ENCODE assay signal across 8 cellular contexts in genomic region chr6:68633654-68634502, GRCh38. TPM values are rescaled to one million over a fixed set of nuclear protein-coding genes. Genes with fewer than 3 reads are reported as not detected.
DNase-seq lines count a peak whose midpoint lies in the region; ATAC-seq and TF ChIP-seq lines count a peak whose summit lies in the region.

No MANE protein-coding gene starts in this region.

- no peak overlapping the region for H3K9ac ChIP-seq in mammary epithelial cell (ENCODE audit: insufficient read depth, low read length)
- H3K9ac ChIP-seq in muscle layer of colon (ENCODE audit: low read length), result peak overlapping the region; percentile 1
- H3K9ac ChIP-seq in Karpas-422 (ENCODE audit: low read length), result no peak overlapping the region

- H3K27me3 ChIP-seq in AG04450 (ENCODE audit: control insufficient read depth, insufficient read depth, low read length), result peaks cover 22% of the 10 kb centered on the region
- H3K27me3 ChIP-seq in mammary epithelial cell (ENCODE audit: insufficient read depth, low read length), result peaks cover 13% of the 10 kb centered on the region
- peaks cover 0 to 10% of the 10 kb centered on the region in 2 donors for H3K27me3 ChIP-seq in muscle layer of colon (ENCODE audit: control insufficient read depth in 1 of 2, insufficient read depth in 2 of 2, low read length in 2 of 2)
- H3K27me3 ChIP-seq in Karpas-422 (ENCODE audit: low read length), result no peaks in the 10 kb centered on the region

- H3K4me3 ChIP-seq in AG04450 (ENCODE audit: low read depth, low read length) (peak overlapping the region; percentile 65), mammary epithelial cell (replicated peaks in 1 of 3; ENCODE audit: insufficient read depth in 1 of 3, low read depth in 2 of 3, low read length in 3 of 3) (peak overlapping the region in 1 of 3 experiments; percentile 39), muscle layer of colon (ENCODE audit: low read depth in 1 of 2, low read length in 2 of 2) (peak overlapping the region; percentile 48 to 79), Karpas-422 (ENCODE audit: low read length) (no peak overlapping the region)

- in situ Hi-C loops in mammary epithelial cell (cut with MboI; ENCODE audit: low sequenced_read_pairs in 2 of 2), result loop anchor here in 1 of 2 donors (25.0 kb wide), 1 partner anchor 1478 kb away; no protein-coding TSS in a partner anchor

- no TSS peak for BruUV-seq in mammary epithelial cell (replicated peaks; lab: Mats Ljungman, UMichigan)

- ATAC-seq in HG03175 (IDR thresholded peaks at IDR 0.05; ENCODE audit: unreplicated experiment) (peak; percentile 1), GM21423 (IDR thresholded peaks at IDR 0.05; ENCODE audit: unreplicated experiment) (no peak), HG03025 (IDR thresholded peaks at IDR 0.05; ENCODE audit: low FRiP score, unreplicated experiment) (no peak), HG03521 (IDR thresholded peaks at IDR 0.05; ENCODE audit: unreplicated experiment) (no peak)

- H4K20me1 ChIP-seq in mammary epithelial cell (ENCODE audit: insufficient read depth, low read length) (no peaks in the 10 kb centered on the region), Karpas-422 (ENCODE audit: insufficient read depth, low read depth, low read length) (no peaks in the 10 kb centered on the region)

- intact Hi-C loops in mammary epithelial cell (cut with micrococcal nuclease), result no loop called here

- H3K4me2 ChIP-seq in mammary epithelial cell (ENCODE audit: insufficient read depth, low read depth, low read length) (peak overlapping the region; percentile 92), Karpas-422 (ENCODE audit: low read depth, low read length, poor library complexity, severe bottlenecking) (no peak overlapping the region)

- CTCF ChIA-PET in AG04450 (lab: Charles Lee), result no interaction called here
- CTCF ChIA-PET in mammary epithelial cell (lab: Charles Lee; ENCODE audit: low non-redundant PET), result no interaction called here

- H3K36me3 ChIP-seq in mammary epithelial cell (ENCODE audit: insufficient read depth, low read length) (no peaks in the 10 kb centered on the region), muscle layer of colon (ENCODE audit: insufficient read depth, low read length) (no peaks in the 10 kb centered on the region), Karpas-422 (ENCODE audit: insufficient read depth, low read length) (no peaks in the 10 kb centered on the region)

- WGBS in mammary epithelial cell (ENCODE audit: low coverage, missing lambda C conversion rate), result 44% methylated on average over 15 of the region's 15 CpGs

- POLR2A ChIA-PET in AG04450 (lab: Yijun Ruan, JAX), result no interaction called here

- H2AFZ ChIP-seq in mammary epithelial cell (ENCODE audit: low read depth, low read length), result peak overlapping the region; percentile 76
- no peak overlapping the region for H2AFZ ChIP-seq in Karpas-422 (ENCODE audit: low read length)

- H3K79me2 ChIP-seq in mammary epithelial cell (ENCODE audit: insufficient read depth, low read length) (no peaks in the 10 kb centered on the region), Karpas-422 (ENCODE audit: low read length) (no peaks in the 10 kb centered on the region)

- no peak for TF ChIP-seq CTCF in AG04450 (IDR thresholded peaks at IDR 0.05; ENCODE audit: low read depth, low read length)
- no peak for TF ChIP-seq CTCF in mammary epithelial cell (conservative IDR thresholded peaks at IDR 0.05 in 1 of 2, IDR thresholded peaks at IDR 0.05 in 1 of 2; ENCODE audit: extremely low read depth in 1 of 2, insufficient read depth in 1 of 2, low read depth in 1 of 2, low read length in 2 of 2)

- dilution Hi-C loops in mammary epithelial cell (cut with HindIII; ENCODE audit: low sequenced_read_pairs), result no loop called here

- no peaks in the 10 kb centered on the region for H3K9me3 ChIP-seq in AG04450 (ENCODE audit: control insufficient read depth, insufficient read depth, low read length)
- no peaks in the 10 kb centered on the region for H3K9me3 ChIP-seq in mammary epithelial cell (replicated peaks; ENCODE audit: insufficient read depth, low read length)
- H3K9me3 ChIP-seq in muscle layer of colon (ENCODE audit: low read length), result no peaks in the 10 kb centered on the region
- H3K9me3 ChIP-seq in Karpas-422 (ENCODE audit: low read length), result no peaks in the 10 kb centered on the region

- H3K27ac ChIP-seq in AG04450 (ENCODE audit: low read depth, low read length), result no peak overlapping the region
- no peak overlapping the region for H3K27ac ChIP-seq in mammary epithelial cell (ENCODE audit: insufficient read depth, low read depth, low read length)
- H3K27ac ChIP-seq in muscle layer of colon (ENCODE audit: low read depth, low read length), result no peak overlapping the region
- no peak overlapping the region for H3K27ac ChIP-seq in Karpas-422 (ENCODE audit: low read length)

- H3K9me2 ChIP-seq in Karpas-422 (replicated peaks; ENCODE audit: insufficient read depth, low read length), result no peaks in the 10 kb centered on the region

- DNase-seq in AG04450 (ENCODE audit: low read depth, low spot score), result no peak
- no peak for DNase-seq in mammary epithelial cell
- DNase-seq in Karpas-422, result no peak

- H3K4me1 ChIP-seq in mammary epithelial cell (ENCODE audit: insufficient read depth, low read length) (no peaks in the 10 kb centered on the region), muscle layer of colon (ENCODE audit: insufficient read depth, low read length) (no peaks in the 10 kb centered on the region), Karpas-422 (ENCODE audit: low read length) (no peaks in the 10 kb centered on the region)

RNA-seq across cellular contexts. Expression of gene ADGRB3, which starts 1.2 kb away (rescaled TPM):
- polyA plus RNA-seq in AG04450 (2011; rRNA removed) (not detected in 2 replicates), mammary epithelial cell (not detected)
- 0.04 TPM in 1 of 2 replicates, not detected in the other for polyA minus RNA-seq in AG04450 (2011; rRNA and poly(A)+ RNA removed)
- not detected for total RNA-seq in mammary epithelial cell
- not detected for polyA minus RNA-seq in mammary epithelial cell
- total RNA-seq in Karpas-422 (2014; rRNA removed; shearing (Covaris generic); ENCODE audit: low replicate concordance), result not detected in 2 replicates
